ENCODE assay signal across 8 cellular contexts in the genomic region with DNA sequence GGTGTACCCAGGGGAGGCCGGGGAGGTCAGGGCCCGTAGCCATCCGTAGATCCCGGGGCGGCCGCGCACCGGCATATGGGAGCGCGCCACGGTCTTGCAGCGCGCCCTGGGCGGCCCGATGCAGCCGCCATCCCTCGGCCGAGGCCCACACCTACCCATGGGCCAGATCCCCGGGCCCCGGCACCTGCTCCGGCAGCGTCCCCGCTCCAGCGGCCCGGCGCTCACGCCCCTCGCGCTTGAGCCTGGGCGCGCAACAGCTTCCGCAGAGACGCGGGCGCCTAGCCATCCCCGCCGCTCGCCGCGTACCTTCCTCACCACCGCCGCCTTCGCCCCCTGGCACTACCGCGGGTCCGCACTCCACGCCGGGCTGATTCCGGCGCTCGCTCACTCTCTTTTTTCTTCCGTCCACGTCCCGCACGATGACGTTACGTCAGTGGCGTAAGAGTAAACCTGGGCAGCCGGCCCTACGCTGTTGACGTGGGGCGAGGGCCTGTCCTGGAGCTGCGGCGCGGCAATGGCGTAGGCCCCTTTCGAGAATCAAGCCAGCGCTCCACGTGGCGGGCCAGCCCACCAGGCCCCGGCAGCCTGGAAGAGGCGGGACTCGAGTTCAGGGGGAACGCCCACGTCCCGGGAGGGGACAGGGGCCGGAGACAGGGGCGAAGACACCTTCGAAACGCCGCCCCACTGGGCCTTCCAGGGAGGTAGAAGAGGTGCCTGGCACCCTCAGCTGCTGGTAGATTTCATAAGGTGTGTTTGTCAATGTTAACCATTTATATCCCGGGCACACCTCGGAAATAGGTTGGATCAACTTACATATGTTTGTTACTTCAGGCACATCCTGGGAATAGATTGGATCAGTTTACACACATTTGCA. TPM values are rescaled to one million over a fixed set of nuclear protein-coding genes. Genes with fewer than 3 reads are reported as not detected.
DNase-seq lines count a peak whose midpoint lies in the region; ATAC-seq and TF ChIP-seq lines count a peak whose summit lies in the region.

A gene (minus strand): TSS at position 421 of the 874 bp plus-strand sequence. CDS start 3,334 bp downstream, outside the sequence.

- peak; percentile 95 for ATAC-seq in GM21515 (IDR thresholded peaks at IDR 0.05; ENCODE audit: unreplicated experiment)

- no peaks in the 10 kb centered on the region for H3K27me3 ChIP-seq in HUES64 (ENCODE audit: insufficient read depth, low read length)
- no peaks in the 10 kb centered on the region for H3K27me3 ChIP-seq in esophagus (ENCODE audit: control insufficient read depth in 1 of 2, insufficient read depth in 2 of 2, low read length in 2 of 2)
- no peaks in the 10 kb centered on the region for H3K27me3 ChIP-seq in muscle layer of colon (ENCODE audit: control insufficient read depth in 1 of 2, insufficient read depth in 2 of 2, low read length in 2 of 2)

- H3K36me3 ChIP-seq in HUES64 (ENCODE audit: insufficient read depth, low read length) (peaks cover 23% of the 10 kb centered on the region), esophagus (ENCODE audit: control insufficient read depth in 2 of 2, insufficient read depth in 2 of 2, low read length in 1 of 2) (peaks cover 0 to under 1% of the 10 kb centered on the region in 2 donors), muscle layer of colon (ENCODE audit: insufficient read depth, low read length) (no peaks in the 10 kb centered on the region)

- H3K27ac ChIP-seq in HUES64 (ENCODE audit: low read depth, low read length) (peak within 1 kb of the TSS; percentile 38; the same call in 1 of the 2 replicates), esophagus (ENCODE audit: low read depth in 2 of 2, low read length in 1 of 2) (peak within 1 kb of the TSS in 1 of 2 donors; percentile 37), muscle layer of colon (ENCODE audit: low read depth, low read length) (peak within 1 kb of the TSS; percentile 50)

- DNase-seq in DMS153 (lab: John Stamatoyannopoulos, UW), result peak; percentile 57
- DNase-seq in activated T-cell treated with anti-CD3 and anti-CD28 coated beads, Interleukin-2, amount 50 U/mL, for 1 hour, result peak; percentile 97
- DNase-seq in stimulated activated CD8-positive, alpha-beta memory T cell treated with anti-CD3 and anti-CD28 coated beads, Interleukin-7, amount 100 ng/mL, for 1 hour (ENCODE audit: low read depth in 2 of 2), result peak; percentile 86 to 90

- H3K4me1 ChIP-seq in HUES64 (ENCODE audit: insufficient read depth, low read length) (peaks cover 8% of the 10 kb centered on the region), esophagus (ENCODE audit: control insufficient read depth in 2 of 2, insufficient read depth in 2 of 2, low read length in 1 of 2) (no peaks in the 10 kb centered on the region), muscle layer of colon (ENCODE audit: insufficient read depth, low read length) (peaks cover 13% of the 10 kb centered on the region)

- H3K9me3 ChIP-seq in HUES64 (ENCODE audit: insufficient read depth, low read depth, low read length) (peaks cover 4% of the 10 kb centered on the region; the same call in 1 of the 2 replicates), esophagus (ENCODE audit: control insufficient read depth in 2 of 2, insufficient read depth in 1 of 2, low read depth in 1 of 2, low read length in 1 of 2) (no peaks in the 10 kb centered on the region), muscle layer of colon (ENCODE audit: low read length) (no peaks in the 10 kb centered on the region)

- H3K4me3 ChIP-seq in HUES64 (ENCODE audit: low read length) (peak within 1 kb of the TSS; percentile 85), esophagus (ENCODE audit: low read depth in 1 of 2, low read length in 2 of 2) (peak within 1 kb of the TSS; percentile 77 to 82), muscle layer of colon (ENCODE audit: low read depth in 1 of 2, low read length in 2 of 2) (peak within 1 kb of the TSS; percentile 63 to 75)

- WGBS in HUES64, result under 1% methylated on average over 83 of the region's 83 CpGs
- 0% methylated on average over 64 to 83 of the region's 83 CpGs for WGBS in esophagus, 2 donors

- peak within 1 kb of the TSS; percentile 79 for H3K9ac ChIP-seq in HUES64 (ENCODE audit: low read depth, low read length)
- H3K9ac ChIP-seq in muscle layer of colon (ENCODE audit: low read length), result peak within 1 kb of the TSS; percentile 32

TF ChIP-seq in PFSK-1, 5 proteins besides CTCF, POLR2A, EP300 and RAD21:
- TF ChIP-seq, protein P1, sequence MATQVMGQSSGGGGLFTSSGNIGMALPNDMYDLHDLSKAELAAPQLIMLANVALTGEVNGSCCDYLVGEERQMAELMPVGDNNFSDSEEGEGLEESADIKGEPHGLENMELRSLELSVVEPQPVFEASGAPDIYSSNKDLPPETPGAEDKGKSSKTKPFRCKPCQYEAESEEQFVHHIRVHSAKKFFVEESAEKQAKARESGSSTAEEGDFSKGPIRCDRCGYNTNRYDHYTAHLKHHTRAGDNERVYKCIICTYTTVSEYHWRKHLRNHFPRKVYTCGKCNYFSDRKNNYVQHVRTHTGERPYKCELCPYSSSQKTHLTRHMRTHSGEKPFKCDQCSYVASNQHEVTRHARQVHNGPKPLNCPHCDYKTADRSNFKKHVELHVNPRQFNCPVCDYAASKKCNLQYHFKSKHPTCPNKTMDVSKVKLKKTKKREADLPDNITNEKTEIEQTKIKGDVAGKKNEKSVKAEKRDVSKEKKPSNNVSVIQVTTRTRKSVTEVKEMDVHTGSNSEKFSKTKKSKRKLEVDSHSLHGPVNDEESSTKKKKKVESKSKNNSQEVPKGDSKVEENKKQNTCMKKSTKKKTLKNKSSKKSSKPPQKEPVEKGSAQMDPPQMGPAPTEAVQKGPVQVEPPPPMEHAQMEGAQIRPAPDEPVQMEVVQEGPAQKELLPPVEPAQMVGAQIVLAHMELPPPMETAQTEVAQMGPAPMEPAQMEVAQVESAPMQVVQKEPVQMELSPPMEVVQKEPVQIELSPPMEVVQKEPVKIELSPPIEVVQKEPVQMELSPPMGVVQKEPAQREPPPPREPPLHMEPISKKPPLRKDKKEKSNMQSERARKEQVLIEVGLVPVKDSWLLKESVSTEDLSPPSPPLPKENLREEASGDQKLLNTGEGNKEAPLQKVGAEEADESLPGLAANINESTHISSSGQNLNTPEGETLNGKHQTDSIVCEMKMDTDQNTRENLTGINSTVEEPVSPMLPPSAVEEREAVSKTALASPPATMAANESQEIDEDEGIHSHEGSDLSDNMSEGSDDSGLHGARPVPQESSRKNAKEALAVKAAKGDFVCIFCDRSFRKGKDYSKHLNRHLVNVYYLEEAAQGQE (IDR thresholded peaks at IDR 0.05; ENCODE audit: insufficient read depth in 1 of 2, low read depth in 2 of 2, low read length in 2 of 2), result no peak
- TF ChIP-seq POLR2AphosphoS5 (IDR thresholded peaks at IDR 0.05; ENCODE audit: low read depth, low read length), result peak; percentile 69
- 0 out of 2 replicates have a peak, but pooled peaks have one; percentile 62 for TF ChIP-seq SIN3A (IDR thresholded peaks at IDR 0.05; ENCODE audit: borderline replicate concordance, insufficient read depth, low read length)
- TF ChIP-seq TAF1 (IDR thresholded peaks at IDR 0.05; ENCODE audit: borderline replicate concordance, insufficient read depth, low read length), result no peak
- peak; percentile 56 for TF ChIP-seq FOXP2 (optimal IDR thresholded peaks at IDR 0.05; ENCODE audit: borderline replicate concordance, extremely low read depth, extremely low read length, insufficient read depth)

RNA-seq across cellular contexts. Expression of the gene that starts here (rescaled TPM):
- 58.0 TPM for polyA plus RNA-seq in HUES64 (2013, experiment 1 of 2)
- polyA plus RNA-seq in HUES64 (2013, experiment 2 of 2), result 59.2 TPM
- 61.6 TPM for polyA plus RNA-seq in PFSK-1 (2012; ENCODE audit: insufficient read length, low read depth)
- 10 to 100 TPM; 15.7 to 18.5 TPM for polyA plus RNA-seq in esophagus
